1 cellular context compared by ENCODE assay signal in the genomic region with DNA sequence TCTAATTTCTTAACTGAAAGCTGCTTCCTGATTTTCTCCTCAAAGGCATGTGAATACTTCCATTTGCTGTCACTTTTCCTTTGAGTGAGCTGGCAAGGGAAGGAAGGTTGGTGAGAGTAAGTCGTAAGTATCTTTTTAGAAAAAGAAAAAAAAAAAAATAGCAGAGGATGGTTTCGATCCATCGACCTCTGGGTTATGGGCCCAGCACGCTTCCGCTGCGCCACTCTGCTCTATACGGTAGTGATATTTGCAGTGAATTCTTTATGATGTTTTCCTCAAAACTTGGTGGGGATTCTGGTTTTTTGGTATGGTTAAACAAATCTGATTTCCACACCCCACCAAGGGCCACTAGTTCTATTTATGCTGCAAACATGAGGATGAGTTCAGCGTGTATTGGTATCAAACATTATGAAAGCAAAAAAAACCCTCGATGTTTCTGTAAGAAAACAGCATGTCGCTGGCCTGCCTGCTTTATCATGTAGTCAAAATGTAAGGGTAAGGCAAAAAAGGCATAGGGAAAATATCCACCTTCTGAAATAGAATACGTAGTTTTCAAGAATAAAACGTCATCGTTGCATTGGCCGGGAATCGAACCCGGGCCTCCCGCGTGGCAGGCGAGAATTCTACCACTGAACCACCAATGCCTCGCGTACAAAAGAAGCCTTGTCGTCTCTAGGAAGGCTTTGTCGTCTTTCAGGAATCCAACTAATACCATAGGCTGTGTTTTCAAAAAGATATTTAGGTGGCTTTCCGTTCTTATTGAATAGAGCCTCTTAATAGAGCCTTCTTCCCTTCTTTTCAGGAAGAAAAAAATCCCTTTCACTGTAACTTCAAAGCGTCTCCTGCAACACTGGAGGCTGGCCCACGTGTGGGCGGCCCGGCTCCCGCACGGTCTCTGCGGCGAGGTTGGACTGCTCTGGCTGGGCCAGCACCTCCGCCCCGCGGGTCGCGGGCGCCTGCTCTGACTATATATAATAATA.
TF ChIP-seq lines count a peak whose summit lies in the region.

No MANE protein-coding gene starts in this region.

TF ChIP-seq in K562, 482 proteins besides CTCF, POLR2A, EP300 and RAD21 (continued from another document and continues in another):
- TF ChIP-seq, protein P1, sequence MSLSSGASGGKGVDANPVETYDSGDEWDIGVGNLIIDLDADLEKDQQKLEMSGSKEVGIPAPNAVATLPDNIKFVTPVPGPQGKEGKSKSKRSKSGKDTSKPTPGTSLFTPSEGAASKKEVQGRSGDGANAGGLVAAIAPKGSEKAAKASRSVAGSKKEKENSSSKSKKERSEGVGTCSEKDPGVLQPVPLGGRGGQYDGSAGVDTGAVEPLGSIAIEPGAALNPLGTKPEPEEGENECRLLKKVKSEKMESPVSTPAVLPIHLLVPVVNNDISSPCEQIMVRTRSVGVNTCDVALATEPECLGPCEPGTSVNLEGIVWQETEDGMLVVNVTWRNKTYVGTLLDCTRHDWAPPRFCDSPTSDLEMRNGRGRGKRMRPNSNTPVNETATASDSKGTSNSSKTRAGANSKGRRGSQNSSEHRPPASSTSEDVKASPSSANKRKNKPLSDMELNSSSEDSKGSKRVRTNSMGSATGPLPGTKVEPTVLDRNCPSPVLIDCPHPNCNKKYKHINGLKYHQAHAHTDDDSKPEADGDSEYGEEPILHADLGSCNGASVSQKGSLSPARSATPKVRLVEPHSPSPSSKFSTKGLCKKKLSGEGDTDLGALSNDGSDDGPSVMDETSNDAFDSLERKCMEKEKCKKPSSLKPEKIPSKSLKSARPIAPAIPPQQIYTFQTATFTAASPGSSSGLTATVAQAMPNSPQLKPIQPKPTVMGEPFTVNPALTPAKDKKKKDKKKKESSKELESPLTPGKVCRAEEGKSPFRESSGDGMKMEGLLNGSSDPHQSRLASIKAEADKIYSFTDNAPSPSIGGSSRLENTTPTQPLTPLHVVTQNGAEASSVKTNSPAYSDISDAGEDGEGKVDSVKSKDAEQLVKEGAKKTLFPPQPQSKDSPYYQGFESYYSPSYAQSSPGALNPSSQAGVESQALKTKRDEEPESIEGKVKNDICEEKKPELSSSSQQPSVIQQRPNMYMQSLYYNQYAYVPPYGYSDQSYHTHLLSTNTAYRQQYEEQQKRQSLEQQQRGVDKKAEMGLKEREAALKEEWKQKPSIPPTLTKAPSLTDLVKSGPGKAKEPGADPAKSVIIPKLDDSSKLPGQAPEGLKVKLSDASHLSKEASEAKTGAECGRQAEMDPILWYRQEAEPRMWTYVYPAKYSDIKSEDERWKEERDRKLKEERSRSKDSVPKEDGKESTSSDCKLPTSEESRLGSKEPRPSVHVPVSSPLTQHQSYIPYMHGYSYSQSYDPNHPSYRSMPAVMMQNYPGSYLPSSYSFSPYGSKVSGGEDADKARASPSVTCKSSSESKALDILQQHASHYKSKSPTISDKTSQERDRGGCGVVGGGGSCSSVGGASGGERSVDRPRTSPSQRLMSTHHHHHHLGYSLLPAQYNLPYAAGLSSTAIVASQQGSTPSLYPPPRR (CRISPR knock-in tag; IDR thresholded peaks at IDR 0.05; ENCODE audit: borderline replicate concordance), result 0 out of 2 replicates have a peak, but pooled peaks have one; percentile 53
- TF ChIP-seq NFXL1 (CRISPR knock-in tag; IDR thresholded peaks at IDR 0.05) (peak; percentile 91), RAD51 (IDR thresholded peaks at IDR 0.05; ENCODE audit: borderline replicate concordance, low read depth) (no peak), ATF1 (CRISPR knock-in tag; IDR thresholded peaks at IDR 0.05) (no peak), ATF1 (tag; IDR thresholded peaks at IDR 0.05) (peak; percentile 97), MAFK (IDR thresholded peaks at IDR 0.05; ENCODE audit: low read length) (0 out of 2 replicates have a peak, but pooled peaks have one; percentile 39), ZNF75A (CRISPR knock-in tag; IDR thresholded peaks at IDR 0.05) (0 out of 2 replicates have a peak, but pooled peaks have one; percentile 52), ZFP1 (CRISPR knock-in tag; IDR thresholded peaks at IDR 0.05) (peak; percentile 84), KLF10 (CRISPR knock-in tag; IDR thresholded peaks at IDR 0.05) (peak; percentile 79), SP1 (CRISPR knock-in tag; IDR thresholded peaks at IDR 0.05) (peak; percentile 83), JUND (IDR thresholded peaks at IDR 0.05; ENCODE audit: borderline replicate concordance, low read depth, low read length) (peak; percentile 76), JUND (tag; IDR thresholded peaks at IDR 0.05; ENCODE audit: borderline replicate concordance, low read depth, low read length) (peak; percentile 53; the same call in 2 of the 3 replicates), PHTF2 (CRISPR knock-in tag; IDR thresholded peaks at IDR 0.05) (peak; percentile 93; the same call in 1 of the 2 replicates), ZNF165 (CRISPR knock-in tag; IDR thresholded peaks at IDR 0.05; ENCODE audit: borderline replicate concordance) (no peak), HDAC6 (IDR thresholded peaks at IDR 0.05; ENCODE audit: low read depth, low read length) (0 out of 2 replicates have a peak, but pooled peaks have one; percentile 89), KDM2B (CRISPR knock-in tag; IDR thresholded peaks at IDR 0.05) (peak; percentile 51; the same call in 1 of the 2 replicates), HMG20A (CRISPR knock-in tag; conservative IDR thresholded peaks at IDR 0.05) (peak; percentile 72; the same call in 1 of the 2 replicates), CBX1 (IDR thresholded peaks at IDR 0.05; ENCODE audit: low read depth) (0 out of 2 replicates have a peak, but pooled peaks have one; percentile 43), RNF219 (CRISPR knock-in tag; IDR thresholded peaks at IDR 0.05) (peak; percentile 84), CREBBP (IDR thresholded peaks at IDR 0.05; ENCODE audit: low read depth, low read length) (no peak), BRD9 (IDR thresholded peaks at IDR 0.05; ENCODE audit: low read depth, partially characterized antibody) (peak; percentile 97), RBM22 (IDR thresholded peaks at IDR 0.05; ENCODE audit: low read depth, low read length, poor library complexity, severe bottlenecking) (peak; percentile 87), ZSCAN29 (IDR thresholded peaks at IDR 0.05) (peak; percentile 77), SMAD1 (IDR thresholded peaks at IDR 0.05; ENCODE audit: low read depth, low read length, partially characterized antibody) (peak; percentile 83), ZSCAN32 (CRISPR knock-in tag; IDR thresholded peaks at IDR 0.05) (peak; percentile 62; the same call in 1 of the 2 replicates), TEAD1 (CRISPR knock-in tag; IDR thresholded peaks at IDR 0.05) (peak; percentile 61 to 78; a peak in 2 of 4 replicates), FOXK2 (conservative IDR thresholded peaks at IDR 0.05 in 1 of 2, IDR thresholded peaks at IDR 0.05 in 1 of 2; ENCODE audit: low read depth in 2 of 2) (peak; percentile 36 to 76; a peak in 3 of 4 replicates), ZNF24 (IDR thresholded peaks at IDR 0.05) (peak; percentile 66), ELF2 (CRISPR knock-in tag; IDR thresholded peaks at IDR 0.05) (peak; percentile 74), HSF4 (CRISPR knock-in tag; IDR thresholded peaks at IDR 0.05; ENCODE audit: borderline replicate concordance) (no peak), SMARCC2 (IDR thresholded peaks at IDR 0.05; ENCODE audit: low read depth) (no peak; the same call in 1 of the 2 replicates), ZNF696 (CRISPR knock-in tag; conservative IDR thresholded peaks at IDR 0.05) (peak; percentile 75), MAFF (IDR thresholded peaks at IDR 0.05; ENCODE audit: low read length) (peak; percentile 44; the same call in 1 of the 2 replicates), CBX2 (IDR thresholded peaks at IDR 0.05; ENCODE audit: insufficient read depth, low read length, poor library complexity, severe bottlenecking) (no peak), SMARCE1 (IDR thresholded peaks at IDR 0.05) (no peak; the same call in 1 of the 2 replicates), RNF2 (IDR thresholded peaks at IDR 0.05) (peak; percentile 71; the same call in 1 of the 2 replicates), NCOA6 (IDR thresholded peaks at IDR 0.05) (no peak), POLR2B (IDR thresholded peaks at IDR 0.05; ENCODE audit: low read depth, partially characterized antibody) (peak; percentile 76), MLX (CRISPR knock-in tag; conservative IDR thresholded peaks at IDR 0.05) (peak in 1 of 2 experiments; percentile 94; a peak in 2 of 4 replicates), ZNF121 (CRISPR knock-in tag; conservative IDR thresholded peaks at IDR 0.05) (no peak), STAT5A (IDR thresholded peaks at IDR 0.05; ENCODE audit: borderline replicate concordance, low read length) (0 out of 2 replicates have a peak, but pooled peaks have one; percentile 27), CEBPG (CRISPR knock-in tag; IDR thresholded peaks at IDR 0.05) (no peak; the same call in 1 of the 2 replicates), CEBPG (tag; conservative IDR thresholded peaks at IDR 0.05 in 1 of 2, IDR thresholded peaks at IDR 0.05 in 1 of 2) (no peak), TEAD4 (IDR thresholded peaks at IDR 0.05; ENCODE audit: low read length) (peak; percentile 87), TEAD4 (CRISPR knock-in tag; IDR thresholded peaks at IDR 0.05; ENCODE audit: borderline replicate concordance) (no peak), ZKSCAN8 (CRISPR knock-in tag; IDR thresholded peaks at IDR 0.05) (no peak), ZNF764 (CRISPR knock-in tag; IDR thresholded peaks at IDR 0.05; ENCODE audit: low read depth) (peak; percentile 65), PRPF4 (IDR thresholded peaks at IDR 0.05; ENCODE audit: insufficient read depth, low read depth, low read length, poor library complexity, severe bottlenecking) (peak; percentile 29), NR2F6 (CRISPR knock-in tag; IDR thresholded peaks at IDR 0.05) (peak; percentile 93), FOS (IDR thresholded peaks at IDR 0.05; ENCODE audit: extremely low read depth, insufficient read length) (peak; percentile 10)
- TF ChIP-seq, protein P2, sequence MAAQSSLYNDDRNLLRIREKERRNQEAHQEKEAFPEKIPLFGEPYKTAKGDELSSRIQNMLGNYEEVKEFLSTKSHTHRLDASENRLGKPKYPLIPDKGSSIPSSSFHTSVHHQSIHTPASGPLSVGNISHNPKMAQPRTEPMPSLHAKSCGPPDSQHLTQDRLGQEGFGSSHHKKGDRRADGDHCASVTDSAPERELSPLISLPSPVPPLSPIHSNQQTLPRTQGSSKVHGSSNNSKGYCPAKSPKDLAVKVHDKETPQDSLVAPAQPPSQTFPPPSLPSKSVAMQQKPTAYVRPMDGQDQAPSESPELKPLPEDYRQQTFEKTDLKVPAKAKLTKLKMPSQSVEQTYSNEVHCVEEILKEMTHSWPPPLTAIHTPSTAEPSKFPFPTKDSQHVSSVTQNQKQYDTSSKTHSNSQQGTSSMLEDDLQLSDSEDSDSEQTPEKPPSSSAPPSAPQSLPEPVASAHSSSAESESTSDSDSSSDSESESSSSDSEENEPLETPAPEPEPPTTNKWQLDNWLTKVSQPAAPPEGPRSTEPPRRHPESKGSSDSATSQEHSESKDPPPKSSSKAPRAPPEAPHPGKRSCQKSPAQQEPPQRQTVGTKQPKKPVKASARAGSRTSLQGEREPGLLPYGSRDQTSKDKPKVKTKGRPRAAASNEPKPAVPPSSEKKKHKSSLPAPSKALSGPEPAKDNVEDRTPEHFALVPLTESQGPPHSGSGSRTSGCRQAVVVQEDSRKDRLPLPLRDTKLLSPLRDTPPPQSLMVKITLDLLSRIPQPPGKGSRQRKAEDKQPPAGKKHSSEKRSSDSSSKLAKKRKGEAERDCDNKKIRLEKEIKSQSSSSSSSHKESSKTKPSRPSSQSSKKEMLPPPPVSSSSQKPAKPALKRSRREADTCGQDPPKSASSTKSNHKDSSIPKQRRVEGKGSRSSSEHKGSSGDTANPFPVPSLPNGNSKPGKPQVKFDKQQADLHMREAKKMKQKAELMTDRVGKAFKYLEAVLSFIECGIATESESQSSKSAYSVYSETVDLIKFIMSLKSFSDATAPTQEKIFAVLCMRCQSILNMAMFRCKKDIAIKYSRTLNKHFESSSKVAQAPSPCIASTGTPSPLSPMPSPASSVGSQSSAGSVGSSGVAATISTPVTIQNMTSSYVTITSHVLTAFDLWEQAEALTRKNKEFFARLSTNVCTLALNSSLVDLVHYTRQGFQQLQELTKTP (IDR thresholded peaks at IDR 0.05; ENCODE audit: low read depth in 1 of 2, partially characterized antibody in 2 of 2), result peak; percentile 11 to 53
- TF ChIP-seq, protein P3, sequence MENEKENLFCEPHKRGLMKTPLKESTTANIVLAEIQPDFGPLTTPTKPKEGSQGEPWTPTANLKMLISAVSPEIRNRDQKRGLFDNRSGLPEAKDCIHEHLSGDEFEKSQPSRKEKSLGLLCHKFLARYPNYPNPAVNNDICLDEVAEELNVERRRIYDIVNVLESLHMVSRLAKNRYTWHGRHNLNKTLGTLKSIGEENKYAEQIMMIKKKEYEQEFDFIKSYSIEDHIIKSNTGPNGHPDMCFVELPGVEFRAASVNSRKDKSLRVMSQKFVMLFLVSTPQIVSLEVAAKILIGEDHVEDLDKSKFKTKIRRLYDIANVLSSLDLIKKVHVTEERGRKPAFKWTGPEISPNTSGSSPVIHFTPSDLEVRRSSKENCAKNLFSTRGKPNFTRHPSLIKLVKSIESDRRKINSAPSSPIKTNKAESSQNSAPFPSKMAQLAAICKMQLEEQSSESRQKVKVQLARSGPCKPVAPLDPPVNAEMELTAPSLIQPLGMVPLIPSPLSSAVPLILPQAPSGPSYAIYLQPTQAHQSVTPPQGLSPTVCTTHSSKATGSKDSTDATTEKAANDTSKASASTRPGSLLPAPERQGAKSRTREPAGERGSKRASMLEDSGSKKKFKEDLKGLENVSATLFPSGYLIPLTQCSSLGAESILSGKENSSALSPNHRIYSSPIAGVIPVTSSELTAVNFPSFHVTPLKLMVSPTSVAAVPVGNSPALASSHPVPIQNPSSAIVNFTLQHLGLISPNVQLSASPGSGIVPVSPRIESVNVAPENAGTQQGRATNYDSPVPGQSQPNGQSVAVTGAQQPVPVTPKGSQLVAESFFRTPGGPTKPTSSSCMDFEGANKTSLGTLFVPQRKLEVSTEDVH (IDR thresholded peaks at IDR 0.05; ENCODE audit: low read depth, partially characterized antibody), result peak; percentile 80
